8 cellular contexts compared by ENCODE assay signal in the genomic region with DNA sequence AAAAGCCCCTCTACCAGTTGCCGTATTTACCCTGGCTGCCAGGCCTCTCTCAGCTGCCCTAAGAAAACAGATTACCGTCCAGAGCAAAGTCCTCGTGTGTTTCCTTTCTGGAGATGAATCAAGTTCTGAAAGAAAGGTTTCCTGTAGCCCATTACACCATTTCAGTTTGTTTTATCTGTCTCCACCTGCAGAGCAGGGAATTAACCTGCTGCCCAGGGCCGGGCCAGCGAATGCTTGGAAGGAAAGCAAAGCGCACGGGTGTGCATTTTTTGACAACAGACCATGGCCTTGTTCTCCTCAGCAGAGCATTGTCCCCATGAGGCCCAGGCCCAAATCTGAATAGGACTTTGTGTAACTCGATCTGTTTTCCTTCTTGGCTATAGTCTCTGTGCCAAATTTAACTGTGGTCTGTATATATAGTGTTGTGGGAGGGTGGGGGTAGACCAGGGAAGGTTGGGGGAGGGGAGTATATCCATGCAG.
A peak's percentile ranks its signal among the peaks of the same experiment; 100 is the strongest.
DNase-seq lines count a peak whose midpoint lies in the region; ATAC-seq, FAIRE-seq and TF ChIP-seq lines count a peak whose summit lies in the region.
"Not testable (repeated sequence)": the region's sequence is repeated elsewhere in the genome, so short reads cannot be mapped to it uniquely, and the experiment has no call there.

No MANE protein-coding gene starts in this region.

- FAIRE-seq in pancreas (lab: Jason Lieb, UNC), result not testable (repeated sequence)

- peak; percentile 23 for DNase-seq in astrocyte of the spinal cord (ENCODE audit: low read depth, low spot score)
- peak; percentile 40 for DNase-seq in foreskin melanocyte
- not testable (repeated sequence) for DNase-seq in heart right ventricle
- DNase-seq in left kidney (ENCODE audit: low read depth, low spot score), result peak; percentile 40
- DNase-seq in pancreas, result peak in 2 of 6 donors; percentile 21 to 69
- peak; percentile 60 for DNase-seq in stomach

- not testable (repeated sequence) for TF ChIP-seq EP300 in stomach (IDR thresholded peaks at IDR 0.05)

- H3K27ac ChIP-seq in HEK293 (ENCODE audit: extremely low read depth, low read depth, low read length), result peak overlapping the region; percentile 53; the same call in 1 of the 2 replicates
- H3K27ac ChIP-seq in heart right ventricle, pancreas, stomach: not testable (repeated sequence)

- not testable (repeated sequence) for H3K4me1 ChIP-seq in HEK293 (ENCODE audit: control insufficient read depth, insufficient read depth, low read length); pancreas; stomach
- peaks cover 0 to 14% (median 0%) of the 10 kb centered on the region in 9 donors for H3K4me1 ChIP-seq in heart right ventricle

- H3K9me3 ChIP-seq in HEK293 (ENCODE audit: control insufficient read depth, insufficient read depth, low read depth, low read length); heart right ventricle; pancreas; stomach: not testable (repeated sequence)

- 14 to 22% methylated on average over 4 of the region's 8 CpGs for WGBS in heart right ventricle, 2 donors
- WGBS in pancreas, 2 donors, result 6 to 13% methylated on average over 4 to 5 of the region's 8 CpGs
- 15 to 32% (median 17%) methylated on average over 4 of the region's 8 CpGs; no CpG with 5 or more reads in 2 of the 5 donors for WGBS in stomach, 5 donors

- H3K36me3 ChIP-seq in HEK293 (ENCODE audit: control insufficient read depth in 2 of 2, insufficient read depth in 1 of 2, low read length in 2 of 2); heart right ventricle; pancreas; stomach: not testable (repeated sequence)

- CTCF ChIA-PET in HEK293 (lab: Yijun Ruan, JAX), result not testable (repeated sequence)

- not testable (repeated sequence) for TF ChIP-seq POLR2A in stomach (IDR thresholded peaks at IDR 0.05)

- POLR2A ChIA-PET in HEK293 (lab: Yijun Ruan, JAX), result not testable (repeated sequence)

- not testable (repeated sequence) for H3K4me3 ChIP-seq in HEK293 (ENCODE audit: low read depth, low read length); astrocyte of the spinal cord (ENCODE audit: low read depth, low read length); heart right ventricle; pancreas; stomach

- intact Hi-C loops in heart right ventricle (cut with DNase I); pancreas (cut with DNase I); stomach (cut with DNase I; ENCODE audit: low total_unique reads): not testable (repeated sequence)

- in situ Hi-C loops in astrocyte of the spinal cord (cut with HindIII; ENCODE audit: low sequenced_read_pairs), result not testable (repeated sequence)

- peak; percentile 29; the same call in 2 of the 3 replicates for ATAC-seq in SK-N-SH treated with all-trans-retinoic acid at 6 μM for 48 hours
- ATAC-seq in heart right ventricle, result peak; percentile 40 to 88 (median 67)
- peak in 3 of 4 donors; percentile 67 to 81 (median 75) for ATAC-seq in pancreas

- H3K27me3 ChIP-seq in heart right ventricle, pancreas, stomach: not testable (repeated sequence)

- not testable (repeated sequence) for TF ChIP-seq CTCF in HEK293 (tag by site-specific recombination; IDR thresholded peaks at IDR 0.05); astrocyte of the spinal cord (IDR thresholded peaks at IDR 0.05; ENCODE audit: low read depth, low read length); heart right ventricle (IDR thresholded peaks at IDR 0.05); pancreas (IDR thresholded peaks at IDR 0.05); stomach (IDR thresholded peaks at IDR 0.05)
